ENCODE assay signal across 10 cellular contexts in genomic region chr5:139482890-139483208, GRCh38. TPM values are rescaled to one million over a fixed set of nuclear protein-coding genes. Genes with fewer than 3 reads are reported as not detected.
DNase-seq lines count a peak whose midpoint lies in the region; ATAC-seq and TF ChIP-seq lines count a peak whose summit lies in the region.
"Not testable (repeated sequence)": the region's sequence is repeated elsewhere in the genome, so short reads cannot be mapped to it uniquely, and the experiment has no call there.
"Had no signal": no experiment of that assay in that cellular context is flagged by ENCODE, and none has a peak within 500 bp of the region (broad histone marks: within the 10 kb centered on the region; RNA-seq: fewer than 3 reads in every experiment).

No MANE protein-coding gene starts in this region.

- not testable (repeated sequence) for ATAC-seq in activated CD8-positive, alpha-beta T cell treated with anti-CD3 and anti-CD28 coated beads for 36 hours; body of pancreas; upper lobe of right lung

- H3K9me3 ChIP-seq in CD4-positive, alpha-beta memory T cell (ENCODE audit: control insufficient read depth in 1 of 2, low read length in 2 of 2); OCI-LY7 (ENCODE audit: low read length); body of pancreas; mononuclear cell (ENCODE audit: low read depth, low read length); skeletal muscle satellite cell (replicated peaks; ENCODE audit: low read length); upper lobe of right lung: not testable (repeated sequence)

- POLR2A ChIA-PET in CD4-positive, alpha-beta memory T cell (lab: Charles Lee; ENCODE audit: partially characterized antibody), result interaction anchor here (0.6 to 5.2 kb wide), 20 partner anchors 13 to 209 kb away, joined by 3 to 131 read pairs (median 13); partner anchors contain the start of genes DNAJC18, ECSCR, MATR3 and PAIP2
- POLR2A ChIA-PET in OCI-LY7 (lab: Charles Lee), result interaction anchor here (0.6 to 0.7 kb wide), 2 partner anchors 191 to 443 kb away, joined by 3 to 5 read pairs; no protein-coding TSS in a partner anchor
- POLR2A ChIA-PET in activated CD8-positive, alpha-beta T cell treated with anti-CD3 and anti-CD28 coated beads for 36 hours (lab: Charles Lee), result interaction anchor here (0.9 to 3.8 kb wide), 15 partner anchors 9 to 116 kb away, joined by 3 to 21 read pairs (median 4); partner anchors contain the start of genes ECSCR, SMIM33 and UBE2D2

- not testable (repeated sequence) for H3K9me3 Mint-ChIP-seq in CD4-positive, alpha-beta memory T cell; activated CD8-positive, alpha-beta T cell treated with anti-CD3 and anti-CD28 coated beads for 36 hours

- TF ChIP-seq CTCF in OCI-LY7 (conservative IDR thresholded peaks at IDR 0.05; ENCODE audit: low read length); activated CD8-positive, alpha-beta T cell treated with anti-CD3 and anti-CD28 coated beads for 36 hours (IDR thresholded peaks at IDR 0.05); body of pancreas (IDR thresholded peaks at IDR 0.05); fibroblast of pulmonary artery (IDR thresholded peaks at IDR 0.05; ENCODE audit: low read length, missing control alignments); upper lobe of right lung (IDR thresholded peaks at IDR 0.05): not testable (repeated sequence)

- H3K27me3 ChIP-seq in CD4-positive, alpha-beta memory T cell (ENCODE audit: insufficient read depth, low read length); body of pancreas; mononuclear cell (ENCODE audit: insufficient read depth, low read length); skeletal muscle satellite cell (ENCODE audit: control insufficient read depth, insufficient read depth, low read length); upper lobe of right lung: not testable (repeated sequence)

- peaks cover 20 to 51% (median 35%) of the 10 kb centered on the region in 4 donors for H3K4me1 Mint-ChIP-seq in CD4-positive, alpha-beta memory T cell
- peaks cover 34% of the 10 kb centered on the region for H3K4me1 Mint-ChIP-seq in activated CD8-positive, alpha-beta T cell treated with anti-CD3 and anti-CD28 coated beads for 36 hours (ENCODE audit: low read depth)

- not testable (repeated sequence) for H3K36me3 ChIP-seq in CD4-positive, alpha-beta memory T cell (ENCODE audit: insufficient read depth, low read length); OCI-LY7 (ENCODE audit: insufficient read depth, low read length); body of pancreas (replicated peaks in 1 of 2; ENCODE audit: insufficient read depth in 1 of 2, low read depth in 2 of 2)
- H3K36me3 ChIP-seq in skeletal muscle satellite cell (ENCODE audit: insufficient read depth, low read length) (peaks cover 14% of the 10 kb centered on the region), upper lobe of right lung (peaks cover 11% of the 10 kb centered on the region)

- peak overlapping the region; percentile 86 for H3K27ac ChIP-seq in CD4-positive, alpha-beta memory T cell (ENCODE audit: low read depth, low read length)
- not testable (repeated sequence) for H3K27ac ChIP-seq in OCI-LY7 (ENCODE audit: low read depth, low read length, poor library complexity, severe bottlenecking)
- H3K27ac ChIP-seq in body of pancreas, result peak overlapping the region in 3 of 4 donors; percentile 68 to 86 (median 72)
- peak overlapping the region; percentile 99 for H3K27ac ChIP-seq in upper lobe of right lung

- peak overlapping the region; percentile 90 to 98 (median 97) for H3K27ac Mint-ChIP-seq in CD4-positive, alpha-beta memory T cell
- H3K27ac Mint-ChIP-seq in activated CD8-positive, alpha-beta T cell treated with anti-CD3 and anti-CD28 coated beads for 36 hours, result peak overlapping the region; percentile 91

- peaks cover 25 to 30% of the 10 kb centered on the region in 2 donors for H3K36me3 Mint-ChIP-seq in CD4-positive, alpha-beta memory T cell
- H3K36me3 Mint-ChIP-seq in activated CD8-positive, alpha-beta T cell treated with anti-CD3 and anti-CD28 coated beads for 36 hours (ENCODE audit: low read depth), result peaks cover 10% of the 10 kb centered on the region

- BruUV-seq in OCI-LY7 (replicated peaks; lab: Mats Ljungman, UMichigan), result not testable (repeated sequence)

- H3K27me3 Mint-ChIP-seq in CD4-positive, alpha-beta memory T cell; activated CD8-positive, alpha-beta T cell treated with anti-CD3 and anti-CD28 coated beads for 36 hours: not testable (repeated sequence)

- peaks cover 41% of the 10 kb centered on the region for H3K4me1 ChIP-seq in CD4-positive, alpha-beta memory T cell (ENCODE audit: insufficient read depth, low read length)
- not testable (repeated sequence) for H3K4me1 ChIP-seq in OCI-LY7 (ENCODE audit: insufficient read depth, low read length, poor library complexity, severe bottlenecking); body of pancreas
- H3K4me1 ChIP-seq in mononuclear cell (ENCODE audit: insufficient read depth, low read length), result peaks cover 63% of the 10 kb centered on the region
- peaks cover 25% of the 10 kb centered on the region for H3K4me1 ChIP-seq in skeletal muscle satellite cell (ENCODE audit: control insufficient read depth, insufficient read depth, low read length)
- peaks cover 53% of the 10 kb centered on the region for H3K4me1 ChIP-seq in upper lobe of right lung

- CTCF ChIA-PET in CD4-positive, alpha-beta memory T cell (lab: Charles Lee; ENCODE audit: partially characterized antibody), result interaction anchor here (0.9 to 11.3 kb wide), 7 partner anchors 12 to 60 kb away, joined by 3 to 97 read pairs (median 11); partner anchors contain the start of gene SMIM33
- CTCF ChIA-PET in OCI-LY7 (lab: Charles Lee; ENCODE audit: unreplicated experiment), result not testable (repeated sequence)
- CTCF ChIA-PET in activated CD8-positive, alpha-beta T cell treated with anti-CD3 and anti-CD28 coated beads for 36 hours (lab: Charles Lee), result interaction anchor here (1.1 to 4.6 kb wide), 9 partner anchors 30 to 153 kb away, joined by 3 to 31 read pairs (median 6); partner anchors contain the start of gene DNAJC18

- H3K4me3 Mint-ChIP-seq in CD4-positive, alpha-beta memory T cell, result peak overlapping the region; percentile 92 to 98 (median 94)
- peak overlapping the region; percentile 80 for H3K4me3 Mint-ChIP-seq in activated CD8-positive, alpha-beta T cell treated with anti-CD3 and anti-CD28 coated beads for 36 hours

- not testable (repeated sequence) for H3K4me2 ChIP-seq in OCI-LY7 (ENCODE audit: low read length)
- H3K4me2 ChIP-seq in skeletal muscle satellite cell (ENCODE audit: low read length), result peak overlapping the region; percentile 84

- not testable (repeated sequence) for DNase-seq in CD4-positive, alpha-beta memory T cell; OCI-LY7 (ENCODE audit: low spot score); activated CD8-positive, alpha-beta T cell treated with anti-CD3 and anti-CD28 coated beads for 36 hours; body of pancreas; fibroblast of pulmonary artery (ENCODE audit: low read depth); upper lobe of right lung

- peak overlapping the region; percentile 50; the same call in 1 of the 2 replicates for H2AFZ ChIP-seq in OCI-LY7 (ENCODE audit: low read length)

- TF ChIP-seq POLR2A in body of pancreas (IDR thresholded peaks at IDR 0.05), result not testable (repeated sequence)

- H3K79me2 ChIP-seq in OCI-LY7 (ENCODE audit: insufficient read depth, low read depth, low read length), result not testable (repeated sequence)

- H3K4me3 ChIP-seq in CD4-positive, alpha-beta memory T cell (ENCODE audit: low read length in 2 of 2); OCI-LY7 (ENCODE audit: low read depth, low read length, poor library complexity, severe bottlenecking); body of pancreas; skeletal muscle satellite cell (ENCODE audit: low read length): not testable (repeated sequence)
- H3K4me3 ChIP-seq in fibroblast of pulmonary artery (replicated peaks; ENCODE audit: low read depth, low read length), result peak overlapping the region; percentile 56
- H3K4me3 ChIP-seq in mononuclear cell (ENCODE audit: low read length), result peak overlapping the region; percentile 66
- H3K4me3 ChIP-seq in upper lobe of right lung, result peak overlapping the region; percentile 78

- 69 to 87% methylated on average over 6 of the region's 6 CpGs for WGBS in body of pancreas, 2 donors

- H3K9ac ChIP-seq in skeletal muscle satellite cell (ENCODE audit: low read depth, low read length), result peak overlapping the region; percentile 86

- not testable (repeated sequence) for H3K9me2 ChIP-seq in OCI-LY7 (ENCODE audit: insufficient read depth, low read length)

- intact Hi-C loops in CD4-positive, alpha-beta memory T cell (cut with micrococcal nuclease), result loop anchor here (1.0 kb wide), 5 partner anchors 25 to 79 kb away; partner anchors contain the start of genes DNAJC18 and SPATA24
- intact Hi-C loops in OCI-LY7 (cut with micrococcal nuclease; ENCODE audit: unreplicated experiment); activated CD8-positive, alpha-beta T cell treated with anti-CD3 and anti-CD28 coated beads for 36 hours (cut with micrococcal nuclease); body of pancreas (cut with DNase I); upper lobe of right lung (cut with DNase I): not testable (repeated sequence)

- H4K20me1 ChIP-seq in OCI-LY7 (ENCODE audit: insufficient read depth, low read length), result not testable (repeated sequence)

RNA-seq across cellular contexts. Expression of gene STING1, which starts 0.3 kb away (rescaled TPM):
- total RNA-seq in CD4-positive, alpha-beta memory T cell, result 100 to 1,000 TPM; 141 to 144 TPM
- polyA plus RNA-seq in CD4-positive, alpha-beta memory T cell, result 100 to 1,000 TPM; 124 to 176 TPM
- total RNA-seq in OCI-LY7 (2014; rRNA removed; shearing (Covaris generic)), result not detected in 2 replicates
- total RNA-seq in OCI-LY7 (2022) (0.44 TPM in 1 of 2 replicates, not detected in the other), body of pancreas (10 to 100 TPM in 1 of 2 donors, 1 to 10 TPM in 1; 6.7 to 24.4 TPM), mononuclear cell (38.4 TPM), upper lobe of right lung (102 TPM)
- total RNA-seq in activated CD8-positive, alpha-beta T cell treated with anti-CD3 and anti-CD28 coated beads for 36 hours, result 10 to 100 TPM; 43.7 to 46.3 TPM
- total RNA-seq in skeletal muscle satellite cell (2012; rRNA removed), result 15.1 and 16.0 TPM in 2 replicates

RNA-seq across cellular contexts. Expression of gene SMIM33, which starts 12.0 kb away (rescaled TPM):
- total RNA-seq in CD4-positive, alpha-beta memory T cell, result 1 to 10 TPM; 1.1 to 1.2 TPM
- under 1 TPM; 0.31 to 0.94 TPM for polyA plus RNA-seq in CD4-positive, alpha-beta memory T cell
- total RNA-seq in OCI-LY7 (2014; rRNA removed; shearing (Covaris generic)), result not detected in 2 replicates
- total RNA-seq in OCI-LY7 (2022) (not detected in 2 replicates), body of pancreas (not detected), mononuclear cell (not detected), upper lobe of right lung (not detected)
- total RNA-seq in activated CD8-positive, alpha-beta T cell treated with anti-CD3 and anti-CD28 coated beads for 36 hours, result under 1 TPM in 1 of 2 experiments, not detected in 1; 0.16 TPM
- not detected in 2 replicates for total RNA-seq in skeletal muscle satellite cell (2012; rRNA removed)
- total RNA-seq: cerebellum had no signal
- polyA plus RNA-seq: BJ had no signal

RNA-seq across cellular contexts. Expression of gene ECSCR, which starts 20.3 kb away (rescaled TPM):
- under 1 TPM; 0.32 to 0.33 TPM for total RNA-seq in CD4-positive, alpha-beta memory T cell
- not detected for polyA plus RNA-seq in CD4-positive, alpha-beta memory T cell
- total RNA-seq in OCI-LY7 (2014; rRNA removed; shearing (Covaris generic)), result not detected in 2 replicates
- total RNA-seq in OCI-LY7 (2022) (not detected in 2 replicates), body of pancreas (1 to 10 TPM; 2.6 to 6.2 TPM), mononuclear cell (not detected), upper lobe of right lung (47.2 TPM)
- under 1 TPM in 1 of 2 experiments, not detected in 1; 0.25 TPM for total RNA-seq in activated CD8-positive, alpha-beta T cell treated with anti-CD3 and anti-CD28 coated beads for 36 hours
- total RNA-seq in skeletal muscle satellite cell (2012; rRNA removed), result 0.22 TPM in 1 of 2 replicates, not detected in the other

RNA-seq across cellular contexts. Expression of gene DNAJC18, which starts 43.5 kb away (rescaled TPM):
- 1 to 10 TPM; 6.2 to 7.3 TPM for total RNA-seq in CD4-positive, alpha-beta memory T cell
- 1 to 10 TPM; 1.8 to 6.5 TPM for polyA plus RNA-seq in CD4-positive, alpha-beta memory T cell
- 1.2 and 2.5 TPM in 2 replicates for total RNA-seq in OCI-LY7 (2014; rRNA removed; shearing (Covaris generic))
- 7.1 and 12.6 TPM in 2 replicates for total RNA-seq in OCI-LY7 (2022)
- 10 to 100 TPM; 24.9 to 27.5 TPM for total RNA-seq in activated CD8-positive, alpha-beta T cell treated with anti-CD3 and anti-CD28 coated beads for 36 hours
- total RNA-seq in body of pancreas, result 1 to 10 TPM; 1.6 to 3.0 TPM
- 2.2 TPM for total RNA-seq in mononuclear cell
- 2.2 and 3.5 TPM in 2 replicates for total RNA-seq in skeletal muscle satellite cell (2012; rRNA removed)
- 11.9 TPM for total RNA-seq in upper lobe of right lung

Comparison
In these comparisons a context has a peak if more than half of its experiments do, and no peak if none do; other contexts are left out.
1. RNA of gene STING1, which starts 0.3 kb away (total RNA-seq): 141 to 144 TPM in CD4-positive, alpha-beta memory T cell, 102 TPM in upper lobe of right lung (single experiment), 43.7 to 46.3 TPM in activated CD8-positive, alpha-beta T cell treated with anti-CD3 and anti-CD28 coated beads for 36 hours, 38.4 TPM in mononuclear cell (single experiment) and 6.7 to 24.4 TPM in body of pancreas; 0.44 TPM in OCI-LY7; every median in the first group is over 4 times any median in the second.